Comparison of ENCODE assay signal across 15 cellular contexts in the genomic region with DNA sequence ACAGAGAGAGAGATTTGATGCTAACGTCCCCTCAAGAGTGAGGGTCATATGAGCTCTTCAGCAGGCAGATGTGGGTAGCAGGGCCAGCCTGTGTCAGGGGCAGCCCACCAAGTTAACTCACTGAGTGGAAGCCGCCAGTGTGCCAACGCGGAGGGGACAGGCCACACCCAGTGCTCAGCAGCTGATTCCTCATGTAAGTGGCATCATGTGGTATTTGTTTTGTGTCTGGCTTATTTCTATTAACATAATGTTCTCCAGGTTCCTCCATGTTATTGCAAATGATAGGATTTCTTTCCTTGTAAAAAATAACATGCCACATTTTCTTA.
DNase-seq lines count a peak whose midpoint lies in the region; ATAC-seq lines count a peak whose summit lies in the region.
"Had no signal": no experiment of that assay in that cellular context is flagged by ENCODE, and none has a peak within 500 bp of the region (broad histone marks: within the 10 kb centered on the region; RNA-seq: fewer than 3 reads in every experiment).

No MANE protein-coding gene starts in this region.

- DNase-seq in stimulated activated naive CD8-positive, alpha-beta T cell treated with anti-CD3 and anti-CD28 coated beads, Interleukin-15, amount 100 ng/mL, for 72 hours, result no peak
- DNase-seq in NCI-H526 treated with DMSO at 0.1 percent for 48 hours (lab: John Stamatoyannopoulos, UW) (peak; percentile 99), KBM-7 (no peak), GM03348 (ENCODE audit: low spot score) (no peak)
- DNase-seq in central memory CD8-positive, alpha-beta T cell (ENCODE audit: low spot score in 2 of 2), result no peak
- DNase-seq: H7, HFFc6, NCI-H1436, NCI-H2029 treated with DMSO at 0.1 percent for 48 hours, NCI-H2171 treated with DMSO at 0.1 percent for 48 hours, NCI-H446, SHP77 treated with DMSO at 0.1 percent for 48 hours, SK-N-SH had no signal

- no peak for ATAC-seq in stimulated activated naive CD8-positive, alpha-beta T cell treated with anti-CD3 and anti-CD28 coated beads, Interleukin-15, amount 100 ng/mL, for 72 hours
- ATAC-seq in central memory CD8-positive, alpha-beta T cell (replicated peaks; ENCODE audit: extremely low read depth, poor library complexity, severe bottlenecking), result no peak
- ATAC-seq in GM19395 (IDR thresholded peaks at IDR 0.05; ENCODE audit: unreplicated experiment), result no peak

- H3K4me1 Mint-ChIP-seq in stimulated activated naive CD8-positive, alpha-beta T cell treated with anti-CD3 and anti-CD28 coated beads, Interleukin-15, Interleukin-2, amounts not matched to agents 100 ng/mL and 50 ng/mL, for 24 hours (ENCODE audit: low read depth), result peaks cover 40% of the 10 kb centered on the region
- peaks cover 55% of the 10 kb centered on the region for H3K4me1 Mint-ChIP-seq in stimulated activated naive CD8-positive, alpha-beta T cell treated with anti-CD3 and anti-CD28 coated beads, Interleukin-15, amount 100 ng/mL, for 72 hours
- H3K4me1 Mint-ChIP-seq in central memory CD8-positive, alpha-beta T cell, result peaks cover 20% of the 10 kb centered on the region

- H3K4me3 Mint-ChIP-seq in stimulated activated naive CD8-positive, alpha-beta T cell treated with anti-CD3 and anti-CD28 coated beads, Interleukin-15, Interleukin-2, amounts not matched to agents 100 ng/mL and 50 ng/mL, for 24 hours, result no peak overlapping the region
- H3K4me3 Mint-ChIP-seq in stimulated activated naive CD8-positive, alpha-beta T cell treated with anti-CD3 and anti-CD28 coated beads, Interleukin-15, amount 100 ng/mL, for 72 hours, result no peak overlapping the region
- H3K4me3 Mint-ChIP-seq in central memory CD8-positive, alpha-beta T cell, result no peak overlapping the region
- H3K4me3 Mint-ChIP-seq: HFFc6 had no signal

- no peaks in the 10 kb centered on the region for H3K9me3 Mint-ChIP-seq in stimulated activated naive CD8-positive, alpha-beta T cell treated with anti-CD3 and anti-CD28 coated beads, Interleukin-15, Interleukin-2, amounts not matched to agents 100 ng/mL and 50 ng/mL, for 24 hours
- H3K9me3 Mint-ChIP-seq in stimulated activated naive CD8-positive, alpha-beta T cell treated with anti-CD3 and anti-CD28 coated beads, Interleukin-15, amount 100 ng/mL, for 72 hours, result no peaks in the 10 kb centered on the region
- no peaks in the 10 kb centered on the region for H3K9me3 Mint-ChIP-seq in central memory CD8-positive, alpha-beta T cell
- H3K9me3 Mint-ChIP-seq: HFFc6 had no signal

- H3K27ac Mint-ChIP-seq in stimulated activated naive CD8-positive, alpha-beta T cell treated with anti-CD3 and anti-CD28 coated beads, Interleukin-15, Interleukin-2, amounts not matched to agents 100 ng/mL and 50 ng/mL, for 24 hours, result peak overlapping the region; percentile 76
- no peak overlapping the region for H3K27ac Mint-ChIP-seq in stimulated activated naive CD8-positive, alpha-beta T cell treated with anti-CD3 and anti-CD28 coated beads, Interleukin-15, amount 100 ng/mL, for 72 hours
- H3K27ac Mint-ChIP-seq in central memory CD8-positive, alpha-beta T cell (ENCODE audit: low read depth), result peak overlapping the region; percentile 30

- in situ Hi-C loops in KBM-7 (cut with MboI; ENCODE audit: low pct_unique_long_range_greater_than_20kb, low sequenced_read_pairs), result loop anchor here (25.0 kb wide), 1 partner anchor 184 kb away; no protein-coding TSS in a partner anchor

- H3K27me3 Mint-ChIP-seq in stimulated activated naive CD8-positive, alpha-beta T cell treated with anti-CD3 and anti-CD28 coated beads, Interleukin-15, Interleukin-2, amounts not matched to agents 100 ng/mL and 50 ng/mL, for 24 hours, result no peaks in the 10 kb centered on the region
- no peaks in the 10 kb centered on the region for H3K27me3 Mint-ChIP-seq in stimulated activated naive CD8-positive, alpha-beta T cell treated with anti-CD3 and anti-CD28 coated beads, Interleukin-15, amount 100 ng/mL, for 72 hours
- no peaks in the 10 kb centered on the region for H3K27me3 Mint-ChIP-seq in central memory CD8-positive, alpha-beta T cell

- peaks cover 60% of the 10 kb centered on the region for H3K36me3 Mint-ChIP-seq in stimulated activated naive CD8-positive, alpha-beta T cell treated with anti-CD3 and anti-CD28 coated beads, Interleukin-15, Interleukin-2, amounts not matched to agents 100 ng/mL and 50 ng/mL, for 24 hours (ENCODE audit: low read depth)
- H3K36me3 Mint-ChIP-seq in central memory CD8-positive, alpha-beta T cell (ENCODE audit: insufficient read depth), result peaks cover 44% of the 10 kb centered on the region

Comparison
In these comparisons a context has a peak if more than half of its experiments do, and no peak if none do; other contexts are left out.
1. H3K27ac Mint-ChIP-seq: peak in stimulated activated naive CD8-positive, alpha-beta T cell treated with anti-CD3 and anti-CD28 coated beads, Interleukin-15, Interleukin-2, amounts not matched to agents 100 ng/mL and 50 ng/mL, for 24 hours (single experiment) and central memory CD8-positive, alpha-beta T cell (single experiment); none in stimulated activated naive CD8-positive, alpha-beta T cell treated with anti-CD3 and anti-CD28 coated beads, Interleukin-15, amount 100 ng/mL, for 72 hours (0 of 2).